ENCODE assay signal across 8 cellular contexts in the genomic region with DNA sequence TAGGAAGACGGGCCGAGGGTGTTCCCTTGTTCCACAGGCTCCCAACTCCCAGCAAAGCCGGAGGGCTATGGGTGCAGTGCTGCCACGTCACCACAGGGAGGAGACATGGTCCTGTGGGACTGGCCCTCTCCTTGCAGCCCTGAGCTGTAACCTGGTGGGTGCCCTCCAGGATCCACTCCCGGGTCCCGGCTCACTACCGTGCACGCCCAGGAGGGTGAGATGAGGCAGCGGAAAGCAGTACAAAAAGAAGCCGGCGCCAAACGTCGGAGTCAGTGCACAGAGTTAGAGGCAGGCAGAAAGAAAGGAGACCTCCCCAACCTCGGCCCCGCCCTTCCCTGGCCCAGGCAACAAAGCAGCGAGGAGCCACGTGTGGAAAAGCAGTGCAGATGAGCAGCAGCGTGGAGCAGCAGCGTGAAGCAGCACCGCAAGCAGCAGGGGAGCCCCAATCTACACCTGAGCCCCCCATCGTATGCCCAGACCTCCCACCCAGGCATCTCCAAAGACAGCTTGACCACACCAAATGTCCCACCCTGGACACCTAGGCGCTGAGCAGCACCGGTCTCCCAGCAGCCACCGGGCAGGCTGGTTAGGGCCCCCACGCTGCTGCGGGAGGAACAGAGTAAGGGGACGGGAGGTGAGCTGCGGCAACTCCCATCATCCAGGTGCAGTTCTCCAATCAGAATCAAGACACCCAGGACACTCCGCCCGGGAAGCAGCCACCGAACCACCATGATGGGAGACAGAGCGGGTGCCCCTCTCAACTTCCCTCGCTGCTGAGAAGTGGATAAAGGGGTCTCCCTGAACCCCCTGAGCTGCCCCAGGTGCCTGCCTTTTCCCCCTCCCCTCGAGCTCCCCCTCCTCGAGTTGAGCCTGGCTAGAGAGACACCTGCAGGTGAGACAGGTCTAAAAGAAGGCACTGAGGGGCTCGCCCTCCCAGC. TPM values are rescaled to one million over a fixed set of nuclear protein-coding genes. Genes with fewer than 3 reads are reported as not detected.
A peak's percentile ranks its signal among the peaks of the same experiment; 100 is the strongest.
DNase-seq lines count a peak whose midpoint lies in the region; ATAC-seq and TF ChIP-seq lines count a peak whose summit lies in the region.

No MANE protein-coding gene starts in this region.

- peak overlapping the region; percentile 27 for H3K4me3 ChIP-seq in AG10803 (ENCODE audit: low read length)

- CTCF ChIA-PET in activated CD4-positive, alpha-beta T cell treated with anti-CD3 and anti-CD28 coated beads, Interleukin-2, amount 10 ng/mL, durations not matched to agents 7 days and 5 days (lab: Charles Lee): interaction anchor here (0.6 to 3.2 kb wide), 31 partner anchors 8 to 348 kb away, joined by 3 to 36 read pairs (median 4); a partner anchor contains a TSS

- no peaks in the 10 kb centered on the region for H3K9me3 Mint-ChIP-seq in activated CD4-positive, alpha-beta T cell treated with anti-CD3 and anti-CD28 coated beads, Interleukin-2, amount 10 ng/mL, durations not matched to agents 7 days and 5 days
- H3K9me3 Mint-ChIP-seq in memory B cell: no peaks in the 10 kb centered on the region

- H3K27ac Mint-ChIP-seq in activated CD4-positive, alpha-beta T cell treated with anti-CD3 and anti-CD28 coated beads, Interleukin-2, amount 10 ng/mL, durations not matched to agents 7 days and 5 days: peak overlapping the region; percentile 90
- H3K27ac Mint-ChIP-seq in memory B cell: no peak overlapping the region

- DNase-seq in AG10803 (ENCODE audit: low read depth): peak; percentile 48
- DNase-seq in NCI-H2171 treated with DMSO at 0.1 percent for 48 hours (lab: John Stamatoyannopoulos, UW): peak; percentile 86
- DNase-seq in activated CD4-positive, alpha-beta T cell treated with anti-CD3 and anti-CD28 coated beads, Interleukin-2, amount 10 ng/mL, durations not matched to agents 7 days and 5 days: peak; percentile 79
- DNase-seq in dermis blood vessel endothelial cell: peak; percentile 69
- peak in 1 of 2 donors; percentile 41 for DNase-seq in memory B cell (ENCODE audit: low spot score in 2 of 2)
- DNase-seq in stimulated activated CD8-positive, alpha-beta memory T cell treated with anti-CD3 and anti-CD28 coated beads, Interleukin-15, amount 100 ng/mL, for 48 hours (ENCODE audit: low read depth in 2 of 2): peak; percentile 47 to 49

- peak overlapping the region; percentile 70 for H3K4me3 Mint-ChIP-seq in activated CD4-positive, alpha-beta T cell treated with anti-CD3 and anti-CD28 coated beads, Interleukin-2, amount 10 ng/mL, durations not matched to agents 7 days and 5 days
- peak overlapping the region; percentile 68 for H3K4me3 Mint-ChIP-seq in memory B cell

- peaks cover 54% of the 10 kb centered on the region for H3K36me3 Mint-ChIP-seq in activated CD4-positive, alpha-beta T cell treated with anti-CD3 and anti-CD28 coated beads, Interleukin-2, amount 10 ng/mL, durations not matched to agents 7 days and 5 days (ENCODE audit: low read depth)
- H3K36me3 Mint-ChIP-seq in memory B cell: no peaks in the 10 kb centered on the region

- peaks cover 43% of the 10 kb centered on the region for H3K4me1 Mint-ChIP-seq in activated CD4-positive, alpha-beta T cell treated with anti-CD3 and anti-CD28 coated beads, Interleukin-2, amount 10 ng/mL, durations not matched to agents 7 days and 5 days
- peaks cover 3% of the 10 kb centered on the region for H3K4me1 Mint-ChIP-seq in memory B cell

- ATAC-seq in GM18870 (IDR thresholded peaks at IDR 0.05; ENCODE audit: unreplicated experiment) (peak; percentile 72), HG03103 (IDR thresholded peaks at IDR 0.05; ENCODE audit: low read depth, unreplicated experiment) (peak; percentile 88), memory B cell (ENCODE audit: low read depth) (peak; percentile 50)

- peak; percentile 93 for TF ChIP-seq CTCF in AG10803 (conservative IDR thresholded peaks at IDR 0.05; ENCODE audit: low read length)

- POLR2A ChIA-PET in activated CD4-positive, alpha-beta T cell treated with anti-CD3 and anti-CD28 coated beads, Interleukin-2, amount 10 ng/mL, durations not matched to agents 7 days and 5 days (lab: Charles Lee): no interaction called here

- no peaks in the 10 kb centered on the region for H3K27me3 Mint-ChIP-seq in activated CD4-positive, alpha-beta T cell treated with anti-CD3 and anti-CD28 coated beads, Interleukin-2, amount 10 ng/mL, durations not matched to agents 7 days and 5 days
- H3K27me3 Mint-ChIP-seq in memory B cell: peaks cover 11% of the 10 kb centered on the region

RNA-seq across cellular contexts. Expression of a gene that starts 28.8 kb away (rescaled TPM):
- 100 to 1,000 TPM; 130 to 142 TPM for total RNA-seq in activated CD4-positive, alpha-beta T cell treated with anti-CD3 and anti-CD28 coated beads, Interleukin-2, amount 10 ng/mL, durations not matched to agents 7 days and 5 days
- 0.05 and 0.17 TPM in 2 replicates for total RNA-seq in dermis blood vessel endothelial cell

Comparison
In these comparisons a context has a peak if more than half of its experiments do, and no peak if none do; other contexts are left out.
1. RNA of a gene that starts 28.8 kb away (total RNA-seq): 130 to 142 TPM in activated CD4-positive, alpha-beta T cell treated with anti-CD3 and anti-CD28 coated beads, Interleukin-2, amount 10 ng/mL, durations not matched to agents 7 days and 5 days; 0.05 to 0.17 TPM in dermis blood vessel endothelial cell; every median in the first group is over 100 times any median in the second.
2. Peak in every context shown above with its lines, with median percentiles within 50 percentile points of each other: ATAC-seq.